ENCODE assay signal across 9 cellular contexts in genomic region chr17:31581022-31581483, GRCh38.
DNase-seq lines count a peak whose midpoint lies in the region; ATAC-seq and TF ChIP-seq lines count a peak whose summit lies in the region.
"Had no signal": no experiment of that assay in that cellular context is flagged by ENCODE, and none has a peak within 500 bp of the region (broad histone marks: within the 10 kb centered on the region; RNA-seq: fewer than 3 reads in every experiment).

No MANE protein-coding gene starts in this region.

- H3K4me2 ChIP-seq in neural progenitor cell: no peak overlapping the region

- 7% methylated on average over 12 of the region's 13 CpGs for WGBS in prostate gland

- ATAC-seq in SK-N-SH treated with all-trans-retinoic acid at 6 μM for 48 hours (peak; percentile 86), HG02571 (IDR thresholded peaks at IDR 0.05; ENCODE audit: unreplicated experiment) (no peak), GM18873 (IDR thresholded peaks at IDR 0.05; ENCODE audit: low FRiP score, unreplicated experiment) (no peak)

- H3K9me3 ChIP-seq in prostate gland (no peaks in the 10 kb centered on the region), neural progenitor cell (ENCODE audit: low read depth) (no peaks in the 10 kb centered on the region)

- H3K27me3 ChIP-seq in prostate gland (replicated peaks; ENCODE audit: insufficient read depth) (no peaks in the 10 kb centered on the region), neural progenitor cell (no peaks in the 10 kb centered on the region)

- H3K27me3 Mint-ChIP-seq in activated CD4-positive, alpha-beta T cell treated with anti-CD3 and anti-CD28 coated beads, Interleukin-2, amount 10 ng/mL, durations not matched to agents 24 days and 14 days: no peaks in the 10 kb centered on the region
- H3K27me3 Mint-ChIP-seq in neural progenitor cell (ENCODE audit: insufficient read depth, low read depth): peaks cover 2% of the 10 kb centered on the region
- H3K27me3 Mint-ChIP-seq: activated naive CD4-positive, alpha-beta T cell treated with anti-CD3 and anti-CD28 coated beads, Interleukin-2, amount 50 U/mL, for 24 hours had no signal

- no peaks in the 10 kb centered on the region for H3F3A ChIP-seq in neural progenitor cell (ENCODE audit: low read depth)

- no peaks in the 10 kb centered on the region for H3K36me3 Mint-ChIP-seq in activated CD4-positive, alpha-beta T cell treated with anti-CD3 and anti-CD28 coated beads, Interleukin-2, amount 10 ng/mL, durations not matched to agents 24 days and 14 days (ENCODE audit: low read depth)
- peaks cover 2% of the 10 kb centered on the region for H3K36me3 Mint-ChIP-seq in neural progenitor cell
- H3K36me3 Mint-ChIP-seq: activated naive CD4-positive, alpha-beta T cell treated with anti-CD3 and anti-CD28 coated beads, Interleukin-2, amount 50 U/mL, for 24 hours had no signal

- no peaks in the 10 kb centered on the region for H3K36me3 ChIP-seq in prostate gland
- H3K36me3 ChIP-seq in neural progenitor cell: no peaks in the 10 kb centered on the region

- H3K79me2 ChIP-seq in neural progenitor cell (ENCODE audit: low read depth): no peaks in the 10 kb centered on the region

- H3K4me3 ChIP-seq in foreskin fibroblast (ENCODE audit: low read depth in 1 of 2, low read length in 2 of 2): no peak overlapping the region
- no peak overlapping the region for H3K4me3 ChIP-seq in prostate gland
- no peak overlapping the region for H3K4me3 ChIP-seq in neural progenitor cell

- peak; percentile 24 for DNase-seq in DMS153 treated with DMSO at 0.1 percent for 48 hours (lab: John Stamatoyannopoulos, UW; ENCODE audit: unreplicated experiment)
- DNase-seq in foreskin fibroblast: peak; percentile 75 to 81
- peak; percentile 85 for DNase-seq in prostate gland (ENCODE audit: low spot score)
- DNase-seq in activated CD4-positive, alpha-beta T cell treated with anti-CD3 and anti-CD28 coated beads, Interleukin-2, amount 10 ng/mL, durations not matched to agents 24 days and 14 days: no peak
- DNase-seq in neural progenitor cell (ENCODE audit: low spot score): no peak

- H3K27ac Mint-ChIP-seq in activated CD4-positive, alpha-beta T cell treated with anti-CD3 and anti-CD28 coated beads, Interleukin-2, amount 10 ng/mL, durations not matched to agents 24 days and 14 days: no peak overlapping the region
- no peak overlapping the region for H3K27ac Mint-ChIP-seq in neural progenitor cell
- H3K27ac Mint-ChIP-seq: activated naive CD4-positive, alpha-beta T cell treated with anti-CD3 and anti-CD28 coated beads, Interleukin-2, amount 50 U/mL, for 24 hours had no signal

- peaks cover 10% of the 10 kb centered on the region for H3K4me1 ChIP-seq in prostate gland (replicated peaks)
- no peaks in the 10 kb centered on the region for H3K4me1 ChIP-seq in neural progenitor cell

- no peak overlapping the region for H3K4me3 Mint-ChIP-seq in activated CD4-positive, alpha-beta T cell treated with anti-CD3 and anti-CD28 coated beads, Interleukin-2, amount 10 ng/mL, durations not matched to agents 24 days and 14 days
- H3K4me3 Mint-ChIP-seq in neural progenitor cell: no peak overlapping the region
- H3K4me3 Mint-ChIP-seq: activated naive CD4-positive, alpha-beta T cell treated with anti-CD3 and anti-CD28 coated beads, Interleukin-2, amount 50 U/mL, for 24 hours had no signal

- intact Hi-C loops in prostate gland (cut with DNase I): loop anchor here (5.0 kb wide), 1 partner anchor 161 kb away; no protein-coding TSS in a partner anchor
- intact Hi-C loops in activated CD4-positive, alpha-beta T cell treated with anti-CD3 and anti-CD28 coated beads, Interleukin-2, amount 10 ng/mL, durations not matched to agents 24 days and 14 days (cut with micrococcal nuclease): no loop called here

- H2AFZ ChIP-seq in neural progenitor cell (replicated peaks): no peak overlapping the region

- H3K27ac ChIP-seq in prostate gland: peak overlapping the region; percentile 68 to 77
- H3K27ac ChIP-seq in neural progenitor cell: no peak overlapping the region

- no peaks in the 10 kb centered on the region for H4K20me1 ChIP-seq in neural progenitor cell (ENCODE audit: low read depth)

- no peaks in the 10 kb centered on the region for H3K9me3 Mint-ChIP-seq in activated CD4-positive, alpha-beta T cell treated with anti-CD3 and anti-CD28 coated beads, Interleukin-2, amount 10 ng/mL, durations not matched to agents 24 days and 14 days
- H3K9me3 Mint-ChIP-seq in neural progenitor cell: no peaks in the 10 kb centered on the region
- H3K9me3 Mint-ChIP-seq: activated naive CD4-positive, alpha-beta T cell treated with anti-CD3 and anti-CD28 coated beads, Interleukin-2, amount 50 U/mL, for 24 hours had no signal

- H3K9ac ChIP-seq in neural progenitor cell: no peak overlapping the region

- no peak for TF ChIP-seq POLR2A in prostate gland (IDR thresholded peaks at IDR 0.05)

- TF ChIP-seq CTCF in foreskin fibroblast (IDR thresholded peaks at IDR 0.05; ENCODE audit: low read depth, low read length) (no peak), prostate gland (IDR thresholded peaks at IDR 0.05) (no peak), neural progenitor cell (IDR thresholded peaks at IDR 0.05) (no peak)

- peaks cover 10% of the 10 kb centered on the region for H3K4me1 Mint-ChIP-seq in activated CD4-positive, alpha-beta T cell treated with anti-CD3 and anti-CD28 coated beads, Interleukin-2, amount 10 ng/mL, durations not matched to agents 24 days and 14 days
- peaks cover 7% of the 10 kb centered on the region for H3K4me1 Mint-ChIP-seq in neural progenitor cell
- H3K4me1 Mint-ChIP-seq: activated naive CD4-positive, alpha-beta T cell treated with anti-CD3 and anti-CD28 coated beads, Interleukin-2, amount 50 U/mL, for 24 hours had no signal

TF ChIP-seq in SK-N-SH treated with all-trans-retinoic acid at 6 μM for 48 hours, 23 proteins besides CTCF, POLR2A, EP300 and RAD21:
- TF ChIP-seq ZFP3 (CRISPR knock-in tag; IDR thresholded peaks at IDR 0.05) (peak; percentile 75; the same call in 1 of the 2 replicates), TCF4 (CRISPR knock-in tag; IDR thresholded peaks at IDR 0.05; ENCODE audit: borderline replicate concordance) (peak; percentile 30; the same call in 1 of the 2 replicates), SNAI2 (CRISPR knock-in tag; IDR thresholded peaks at IDR 0.05) (no peak)

Comparison
In these comparisons a context has a peak if more than half of its experiments do, and no peak if none do; other contexts are left out.
1. DNase-seq: peak in DMS153 treated with DMSO at 0.1 percent for 48 hours (single experiment), foreskin fibroblast (2 of 2) and prostate gland (single experiment); none in activated CD4-positive, alpha-beta T cell treated with anti-CD3 and anti-CD28 coated beads, Interleukin-2, amount 10 ng/mL, durations not matched to agents 24 days and 14 days (single experiment) and neural progenitor cell (single experiment).